In the genomic region with DNA sequence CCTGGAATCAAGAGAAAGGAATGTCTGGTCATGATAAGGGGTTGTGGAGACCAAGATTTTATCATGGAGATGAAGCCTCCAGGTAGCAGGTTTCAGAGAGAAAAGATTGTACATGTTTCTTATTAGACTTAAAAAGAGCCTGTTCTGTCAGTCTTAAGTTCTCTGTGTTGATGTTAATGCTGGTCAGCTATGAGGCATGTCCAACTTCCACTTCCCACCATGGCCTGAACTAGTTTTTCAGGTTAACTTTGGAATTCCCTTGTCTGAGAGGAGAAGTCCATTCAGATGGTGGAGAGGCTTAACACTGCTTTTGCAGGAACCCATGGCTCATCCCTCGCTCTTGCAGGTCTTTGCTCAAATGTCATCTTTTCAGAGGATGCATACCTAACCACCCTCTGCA, we compare ENCODE assay signal across 21 cellular contexts. TPM values are rescaled to one million over a fixed set of nuclear protein-coding genes. Genes with fewer than 3 reads are reported as not detected.
DNase-seq lines count a peak whose midpoint lies in the region; ATAC-seq and TF ChIP-seq lines count a peak whose summit lies in the region.
"Had no signal": no experiment of that assay in that cellular context is flagged by ENCODE, and none has a peak within 500 bp of the region (broad histone marks: within the 10 kb centered on the region; RNA-seq: fewer than 3 reads in every experiment).

No MANE protein-coding gene starts in this region.

- ATAC-seq in HG03442 (IDR thresholded peaks at IDR 0.05; ENCODE audit: unreplicated experiment) (no peak), HG02870 (IDR thresholded peaks at IDR 0.05; ENCODE audit: unreplicated experiment) (no peak)
- ATAC-seq: A549 had no signal

- H3K36me3 ChIP-seq in PC-9 (ENCODE audit: low read depth) (no peaks in the 10 kb centered on the region), parathyroid adenoma (ENCODE audit: control insufficient read depth, insufficient read depth, low read length) (no peaks in the 10 kb centered on the region)
- H3K36me3 ChIP-seq: BE2C; BLaER1 treated with 17β-estradiol and CSF1 and Interleukin-3, amounts not matched to agents 10 nM and 100 nM; HAP-1 had no signal

- 0 out of 2 replicates have a peak overlapping the region, but pooled peaks have one; percentile 12 for H3K4me2 ChIP-seq in PC-9
- no peak overlapping the region for H3K4me2 ChIP-seq in parathyroid adenoma (ENCODE audit: low read length)
- H3K4me2 ChIP-seq: A549 had no signal

- H3K79me2 ChIP-seq in PC-9 (ENCODE audit: low read depth) (no peaks in the 10 kb centered on the region), parathyroid adenoma (no peaks in the 10 kb centered on the region)

- no peak overlapping the region for H3K9ac ChIP-seq in parathyroid adenoma
- H3K9ac ChIP-seq: BLaER1 treated with 17β-estradiol and CSF1 and Interleukin-3, amounts not matched to agents 10 nM and 100 nM had no signal

- DNase-seq in ELF-1 (ENCODE audit: low read depth, low spot score) (peak; percentile 22), PC-9 (peak in 1 of 2 experiments; percentile 4), putamen (ENCODE audit: low spot score) (no peak)
- DNase-seq: 8988T; ACHN; AML-193; BE2C; CD4-positive, alpha-beta T cell; CD8-positive, alpha-beta memory T cell; DMS 273 treated with DMSO at 0.1 percent for 48 hours; DMS79; EL; GF-D8; GOT3; HFFc6 had no signal

- BruUV-seq in PC-9 (replicated peaks; lab: Mats Ljungman, UMichigan) = no TSS peak

- no peaks in the 10 kb centered on the region for H4K20me1 ChIP-seq in PC-9 (ENCODE audit: insufficient read depth)
- H4K20me1 ChIP-seq: BLaER1 treated with 17β-estradiol and CSF1 and Interleukin-3, amounts not matched to agents 10 nM and 100 nM had no signal

- H3K4me1 ChIP-seq in PC-9 (replicated peaks; ENCODE audit: insufficient read depth) (peaks cover 12% of the 10 kb centered on the region; the same call in 1 of the 2 replicates), parathyroid adenoma (peaks cover 15% of the 10 kb centered on the region)
- H3K4me1 ChIP-seq: BE2C, HAP-1 had no signal

- POLR2A ChIA-PET in PC-9 (lab: Charles Lee; ENCODE audit: unreplicated experiment) = no interaction called here

- intact Hi-C loops in PC-9 (cut with micrococcal nuclease; ENCODE audit: unreplicated experiment) = no loop called here

- H3K9me2 ChIP-seq in PC-9 (ENCODE audit: insufficient read depth) = no peaks in the 10 kb centered on the region

- no peaks in the 10 kb centered on the region for H3F3A ChIP-seq in PC-9 (ENCODE audit: insufficient read depth, low read depth)

- CTCF ChIA-PET in PC-9 (lab: Charles Lee) = no interaction called here

- no peak overlapping the region for H3K4me3 ChIP-seq in PC-9
- H3K4me3 ChIP-seq in parathyroid adenoma (ENCODE audit: low read depth, low read length) = no peak overlapping the region
- H3K4me3 ChIP-seq: A549; BLaER1 treated with 17β-estradiol and CSF1 and Interleukin-3, amounts not matched to agents 10 nM and 100 nM; HAP-1 had no signal

- H3K27ac ChIP-seq in PC-9 = no peak overlapping the region
- peak overlapping the region; percentile 17 for H3K27ac ChIP-seq in parathyroid adenoma
- H3K27ac ChIP-seq: BLaER1 treated with 17β-estradiol and CSF1 and Interleukin-3, amounts not matched to agents 10 nM and 100 nM had no signal

- H3K9me3 ChIP-seq in PC-9 (ENCODE audit: insufficient read depth, low read depth) (no peaks in the 10 kb centered on the region), parathyroid adenoma (ENCODE audit: control insufficient read depth, low read length) (no peaks in the 10 kb centered on the region)
- H3K9me3 ChIP-seq: A549; BE2C; BLaER1 treated with 17β-estradiol and CSF1 and Interleukin-3, amounts not matched to agents 10 nM and 100 nM; HAP-1 had no signal

- TF ChIP-seq CTCF in PC-9 (conservative IDR thresholded peaks at IDR 0.05) (no peak), parathyroid adenoma (IDR thresholded peaks at IDR 0.05) (no peak)

- H3K27me3 ChIP-seq in PC-9 (ENCODE audit: insufficient read depth, low read depth) = no peaks in the 10 kb centered on the region
- no peaks in the 10 kb centered on the region for H3K27me3 ChIP-seq in parathyroid adenoma (ENCODE audit: control insufficient read depth, insufficient read depth, low read length)
- H3K27me3 ChIP-seq: BE2C; BLaER1 treated with 17β-estradiol and CSF1 and Interleukin-3, amounts not matched to agents 10 nM and 100 nM had no signal

- H2AFZ ChIP-seq in PC-9 (no peak overlapping the region), parathyroid adenoma (peak overlapping the region; percentile 35)

RNA-seq across cellular contexts. Expression of a gene that starts 27.5 kb away (rescaled TPM):
- 33.3 and 45.8 TPM in 2 replicates for total RNA-seq in PC-9 (2021)
